Comparison of ENCODE assay signal across 14 cellular contexts in genomic region chr4:82784615-82785247, GRCh38. TPM values are rescaled to one million over a fixed set of nuclear protein-coding genes. Genes with fewer than 3 reads are reported as not detected.
A peak's percentile ranks its signal among the peaks of the same experiment; 100 is the strongest.
DNase-seq lines count a peak whose midpoint lies in the region; ATAC-seq, FAIRE-seq and TF ChIP-seq lines count a peak whose summit lies in the region.
"Had no signal": no experiment of that assay in that cellular context is flagged by ENCODE, and none has a peak within 500 bp of the region (broad histone marks: within the 10 kb centered on the region; RNA-seq: fewer than 3 reads in every experiment).

No MANE protein-coding gene starts in this region.

- POLR2A ChIA-PET in WTC11 (lab: Charles Lee) = interaction anchor here (0.6 to 1.8 kb wide), 3 partner anchors 9 to 14 kb away, joined by 3 to 7 read pairs (median 4); partner anchors contain the start of gene SCD5

- peaks cover 2% of the 10 kb centered on the region; the same call in 1 of the 2 replicates for H3K36me3 Mint-ChIP-seq in WTC11
- H3K36me3 Mint-ChIP-seq: activated naive CD8-positive, alpha-beta T cell treated with anti-CD3 and anti-CD28 coated beads, Interleukin-2, amount 10 ng/mL, durations not matched to agents 7 days and 5 days had no signal

- no peaks in the 10 kb centered on the region for H3K9me3 ChIP-seq in right atrium auricular region
- no peaks in the 10 kb centered on the region for H3K9me3 ChIP-seq in iPS-18a (ENCODE audit: control insufficient read depth, low read depth, low read length)
- H3K9me3 ChIP-seq in transverse colon = no peaks in the 10 kb centered on the region
- H3K9me3 ChIP-seq: lower lobe of right lung, stomach had no signal

- H3K36me3 ChIP-seq in right atrium auricular region = no peaks in the 10 kb centered on the region
- H3K36me3 ChIP-seq in iPS-18a (ENCODE audit: control insufficient read depth, low read depth, low read length) = no peaks in the 10 kb centered on the region
- no peaks in the 10 kb centered on the region for H3K36me3 ChIP-seq in transverse colon
- H3K36me3 ChIP-seq: lower lobe of right lung, stomach had no signal

- intact Hi-C loops in Right ventricle myocardium superior (cut with DNase I) = no loop called here
- intact Hi-C loops in transverse colon (cut with DNase I; ENCODE audit: low total_unique reads) = no loop called here

- TF ChIP-seq CTCF in right atrium auricular region (IDR thresholded peaks at IDR 0.05) (no peak), WTC11 (IDR thresholded peaks at IDR 0.05) (no peak), transverse colon (IDR thresholded peaks at IDR 0.05) (no peak)

- H3K27ac Mint-ChIP-seq in WTC11 = no peak overlapping the region
- H3K27ac Mint-ChIP-seq: activated naive CD8-positive, alpha-beta T cell treated with anti-CD3 and anti-CD28 coated beads, Interleukin-2, amount 10 ng/mL, durations not matched to agents 7 days and 5 days had no signal

- TF ChIP-seq EP300 in transverse colon (IDR thresholded peaks at IDR 0.05; ENCODE audit: low read depth) = no peak

- H3K4me1 Mint-ChIP-seq in WTC11 = peaks cover 53% of the 10 kb centered on the region
- H3K4me1 Mint-ChIP-seq: activated naive CD8-positive, alpha-beta T cell treated with anti-CD3 and anti-CD28 coated beads, Interleukin-2, amount 10 ng/mL, durations not matched to agents 7 days and 5 days had no signal

- H3K27me3 ChIP-seq in right atrium auricular region (no peaks in the 10 kb centered on the region), iPS-18a (ENCODE audit: control insufficient read depth, insufficient read depth, low read length) (peaks cover 92% of the 10 kb centered on the region), transverse colon (no peaks in the 10 kb centered on the region)
- H3K27me3 ChIP-seq: stomach had no signal

- ATAC-seq in Right ventricle myocardium superior (ENCODE audit: poor library complexity) (no peak), WTC11 (peak; percentile 5; the same call in 1 of the 2 replicates), GM19452 (IDR thresholded peaks at IDR 0.05; ENCODE audit: unreplicated experiment) (no peak)

- no peak for TF ChIP-seq POLR2A in transverse colon (IDR thresholded peaks at IDR 0.05)

- no peak overlapping the region for H3K9ac ChIP-seq in iPS-18a (ENCODE audit: low read length)

- no peaks in the 10 kb centered on the region for H3K9me3 Mint-ChIP-seq in WTC11
- H3K9me3 Mint-ChIP-seq: activated naive CD8-positive, alpha-beta T cell treated with anti-CD3 and anti-CD28 coated beads, Interleukin-2, amount 10 ng/mL, durations not matched to agents 7 days and 5 days had no signal

- peaks cover 0 to 25% of the 10 kb centered on the region in 2 donors for H3K4me1 ChIP-seq in right atrium auricular region
- H3K4me1 ChIP-seq in iPS-18a (ENCODE audit: control insufficient read depth, low read depth, low read length) = peaks cover 24% of the 10 kb centered on the region
- H3K4me1 ChIP-seq in transverse colon = peaks cover 10 to 24% (median 17%) of the 10 kb centered on the region in 4 donors

- H3K4me3 ChIP-seq in right atrium auricular region = no peak overlapping the region
- H3K4me3 ChIP-seq in iPS-18a (ENCODE audit: low read length) = peak overlapping the region; percentile 12
- H3K4me3 ChIP-seq in transverse colon = no peak overlapping the region
- H3K4me3 ChIP-seq: lower lobe of right lung, stomach had no signal

- H3K27me3 Mint-ChIP-seq in WTC11 (ENCODE audit: low read depth) = peaks cover 99% of the 10 kb centered on the region

- CTCF ChIA-PET in WTC11 (lab: Charles Lee) = interaction anchor here (0.5 to 2.4 kb wide), 8 partner anchors 12 to 500 kb away, joined by 3 to 13 read pairs (median 4); partner anchors contain the start of gene SCD5

- H3K27ac ChIP-seq in right atrium auricular region (no peak overlapping the region), iPS-18a (ENCODE audit: low read length) (no peak overlapping the region), transverse colon (no peak overlapping the region)
- H3K27ac ChIP-seq: C4-2B, lower lobe of right lung had no signal

- peak overlapping the region; percentile 46 for H3K4me3 Mint-ChIP-seq in WTC11
- H3K4me3 Mint-ChIP-seq: activated naive CD8-positive, alpha-beta T cell treated with anti-CD3 and anti-CD28 coated beads, Interleukin-2, amount 10 ng/mL, durations not matched to agents 7 days and 5 days had no signal

- DNase-seq in right atrium auricular region (ENCODE audit: low spot score) (peak; percentile 42), Right ventricle myocardium superior (no peak), WTC11 (ENCODE audit: low spot score) (no peak), urothelium cell line (ENCODE audit: low spot score) (peak; percentile 34), transverse colon (no peak), GOT3 (lab: John Stamatoyannopoulos, UW) (no peak)
- DNase-seq: activated CD4-positive, alpha-beta T cell treated with anti-CD3 and anti-CD28 coated beads for 1 hour; activated naive CD8-positive, alpha-beta T cell treated with anti-CD3 and anti-CD28 coated beads, Interleukin-2, amount 10 ng/mL, durations not matched to agents 7 days and 5 days; lower lobe of right lung; stomach had no signal

- in situ Hi-C loops in transverse colon (cut with MboI; ENCODE audit: low pct_ligation_motif_present in 1 of 4, low pct_unique_long_range_greater_than_20kb in 1 of 4, low sequenced_read_pairs in 3 of 4) = no loop called here

- no peak for FAIRE-seq in urothelium cell line (lab: Jason Lieb, UNC)
- FAIRE-seq: GM12891 had no signal

- 73 to 77% methylated on average over 3 to 6 of the region's 6 CpGs for WGBS in transverse colon (ENCODE audit: low coverage in 1 of 2), 2 donors

TF ChIP-seq in WTC11, 78 proteins besides CTCF, POLR2A, EP300 and RAD21 (continues in another document):
- TF ChIP-seq GTF2I (CRISPR knock-in tag; conservative IDR thresholded peaks at IDR 0.05) (no peak), CREB1 (CRISPR knock-in tag; IDR thresholded peaks at IDR 0.05) (no peak), HMGXB4 (CRISPR knock-in tag; IDR thresholded peaks at IDR 0.05) (no peak), NR1H2 (CRISPR knock-in tag; IDR thresholded peaks at IDR 0.05) (no peak), AFF4 (CRISPR knock-in tag; IDR thresholded peaks at IDR 0.05; ENCODE audit: borderline replicate concordance) (no peak), PREB (CRISPR knock-in tag; IDR thresholded peaks at IDR 0.05; ENCODE audit: borderline replicate concordance) (no peak), USF2 (CRISPR knock-in tag; IDR thresholded peaks at IDR 0.05) (no peak)

RNA-seq across cellular contexts. Expression of gene SCD5, which starts 13.9 kb away (rescaled TPM):
- total RNA-seq in right atrium auricular region (10 to 100 TPM in 1 of 2 donors, 1 to 10 TPM in 1; 9.7 to 14.0 TPM), Right ventricle myocardium superior (4.9 TPM), WTC11 (2021) (4.6 to 6.3 TPM (median 4.9 TPM) in 3 replicates), transverse colon (1 to 10 TPM; 1.5 to 7.5 (median 3.5) TPM)

Comparison
In these comparisons a context has a peak if more than half of its experiments do, and no peak if none do; other contexts are left out.
1. DNase-seq: peak in right atrium auricular region (single experiment) and urothelium cell line (single experiment); none in Right ventricle myocardium superior (single experiment), WTC11 (single experiment), transverse colon (single experiment) and GOT3 (single experiment).